In the genomic region with DNA sequence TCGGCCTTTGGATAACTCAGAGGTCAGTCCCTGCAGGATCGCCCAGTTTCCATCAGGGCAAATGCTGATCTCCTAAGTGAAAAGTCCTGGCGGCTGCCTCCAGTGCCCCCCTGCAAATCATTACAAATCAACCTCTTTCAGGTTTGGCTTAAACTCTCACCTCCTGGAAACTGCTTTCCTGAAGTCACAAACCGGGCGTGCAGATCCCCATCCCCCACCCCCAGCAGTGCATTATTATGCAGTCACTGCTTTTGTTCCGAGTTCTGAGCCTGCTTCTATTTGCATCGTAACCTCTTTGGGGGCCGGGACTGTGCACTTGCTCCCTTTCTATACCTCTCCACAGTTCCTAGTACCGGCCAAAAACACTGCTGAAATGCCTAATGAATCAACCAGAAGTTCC, we compare ENCODE assay signal across 1 cellular context.
TF ChIP-seq lines count a peak whose summit lies in the region.

A gene (minus strand): TSS at position 172 of the 400 bp plus-strand sequence. CDS start 17,220 bp downstream, outside the sequence.

TF ChIP-seq in IMR-90, 13 proteins besides CTCF, POLR2A, EP300 and RAD21 (continued from another document):
- TF ChIP-seq MXI1 (IDR thresholded peaks at IDR 0.05; ENCODE audit: borderline replicate concordance, low read depth, low read length) (no peak), RFX5 (IDR thresholded peaks at IDR 0.05; ENCODE audit: low read depth, low read length) (no peak), SMC3 (IDR thresholded peaks at IDR 0.05; ENCODE audit: low read depth, low read length) (no peak)
